ENCODE assay signal across 31 cellular contexts in the genomic region with DNA sequence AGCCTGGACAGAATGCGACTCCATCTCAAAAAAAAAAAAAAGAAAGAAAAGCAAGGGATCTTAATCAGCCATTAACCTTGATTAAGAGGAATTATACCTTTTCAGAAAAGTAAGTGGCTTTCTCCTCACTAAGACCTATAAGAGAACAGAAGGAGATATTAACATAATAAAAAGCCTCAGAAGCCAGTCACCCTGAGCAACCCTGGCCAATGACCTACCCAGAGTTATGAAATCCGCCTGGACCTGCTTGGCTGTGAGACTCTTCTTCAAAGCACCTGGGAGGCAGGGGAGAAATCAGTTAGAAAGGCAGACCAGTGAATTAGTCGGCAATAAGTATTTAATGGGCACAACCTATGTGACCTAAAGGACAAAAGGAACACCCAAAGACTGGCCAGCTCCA. TPM values are rescaled to one million over a fixed set of nuclear protein-coding genes. Genes with fewer than 3 reads are reported as not detected.
"Had no signal": no experiment of that assay in that cellular context is flagged by ENCODE, and none has a peak within 500 bp of the region (broad histone marks: within the 10 kb centered on the region; RNA-seq: fewer than 3 reads in every experiment).

No MANE protein-coding gene starts in this region.

- H3K27ac ChIP-seq: adrenal gland, body of pancreas, gastroesophageal sphincter, hepatocyte, skin epidermis, stomach, thyroid gland, upper lobe of right lung, VCaP had no signal

- H2AFZ ChIP-seq: hepatocyte had no signal

- H3K4me2 ChIP-seq: hepatocyte had no signal

- H3K27ac Mint-ChIP-seq: activated CD4-positive, alpha-beta T cell treated with anti-CD3 and anti-CD28 coated beads, Interleukin-2, amount 10 ng/mL, durations not matched to agents 7 days and 5 days; activated CD8-positive, alpha-beta T cell treated with anti-CD3 and anti-CD28 coated beads for 36 hours; memory B cell; stimulated activated naive B cell treated with anti-CD40 and anti-IgM and Interleukin-4, amounts not matched to agents 10 μg/mL and 1 μg/mL and 100 μg/mL, for 72 hours had no signal

- H3K27me3 Mint-ChIP-seq: activated CD4-positive, alpha-beta T cell treated with anti-CD3 and anti-CD28 coated beads, Interleukin-2, amount 10 ng/mL, durations not matched to agents 7 days and 5 days; activated CD8-positive, alpha-beta T cell treated with anti-CD3 and anti-CD28 coated beads for 36 hours; memory B cell; naive thymus-derived CD4-positive, alpha-beta T cell; stimulated activated naive B cell treated with anti-CD40 and anti-IgM and Interleukin-4, amounts not matched to agents 10 μg/mL and 1 μg/mL and 100 μg/mL, for 72 hours had no signal

- H3K4me3 Mint-ChIP-seq: activated CD4-positive, alpha-beta T cell treated with anti-CD3 and anti-CD28 coated beads, Interleukin-2, amount 10 ng/mL, durations not matched to agents 7 days and 5 days; activated CD8-positive, alpha-beta T cell treated with anti-CD3 and anti-CD28 coated beads for 36 hours; activated T-cell treated with anti-CD3 and anti-CD28 coated beads, Interleukin-2, amount 50 U/mL, for 72 hours; memory B cell; naive thymus-derived CD4-positive, alpha-beta T cell; stimulated activated naive B cell treated with anti-CD40 and anti-IgM and Interleukin-4, amounts not matched to agents 10 μg/mL and 1 μg/mL and 100 μg/mL, for 72 hours had no signal

- H3K9me3 ChIP-seq: adrenal gland, body of pancreas, gastroesophageal sphincter, stomach, thyroid gland, upper lobe of right lung had no signal

- H3K4me1 ChIP-seq: body of pancreas had no signal

- DNase-seq: activated CD4-positive, alpha-beta T cell treated with anti-CD3 and anti-CD28 coated beads for 1 hour; activated CD4-positive, alpha-beta T cell treated with anti-CD3 and anti-CD28 coated beads, Interleukin-2, amount 10 ng/mL, durations not matched to agents 7 days and 5 days; activated CD8-positive, alpha-beta T cell treated with anti-CD3 and anti-CD28 coated beads for 36 hours; activated naive CD4-positive, alpha-beta T cell; activated T-cell treated with anti-CD3 and anti-CD28 coated beads, Interleukin-2, amount 50 U/mL, for 72 hours; adrenal gland; aorta; body of pancreas; dermis blood vessel endothelial cell; effector memory CD4-positive, alpha-beta T cell; left cardiac atrium; midbrain; naive thymus-derived CD4-positive, alpha-beta T cell; stimulated activated CD4-positive, alpha-beta T cell treated with anti-CD3 and anti-CD28 coated beads, Interleukin-12 subunit alpha, Interleukin-12 subunit beta, amount 100 ng/mL, for 4 hours; stimulated activated CD4-positive, alpha-beta T cell treated with anti-CD3 and anti-CD28 coated beads, Interleukin-4, amount 100 ng/mL, for 24 hours; stimulated activated naive B cell treated with anti-CD40 and anti-IgM and Interleukin-4, amounts not matched to agents 10 μg/mL and 1 μg/mL and 100 μg/mL, for 72 hours; stomach; T-helper 9 cell; thyroid gland; upper lobe of right lung had no signal

- ATAC-seq: activated CD8-positive, alpha-beta T cell treated with anti-CD3 and anti-CD28 coated beads for 36 hours; activated naive CD4-positive, alpha-beta T cell treated with anti-CD3 and anti-CD28 coated beads, Interleukin-2, amount 50 U/mL, for 72 hours; activated T-cell treated with anti-CD3 and anti-CD28 coated beads, Interleukin-2, amount 50 U/mL, for 72 hours; body of pancreas; gastroesophageal sphincter; left cardiac atrium; naive thymus-derived CD4-positive, alpha-beta T cell; sciatic nerve; stimulated activated naive B cell treated with anti-CD40 and anti-IgM and Interleukin-4, amounts not matched to agents 10 μg/mL and 1 μg/mL and 100 μg/mL, for 72 hours; upper lobe of right lung had no signal

- H3K27me3 ChIP-seq: adrenal gland, body of pancreas, gastroesophageal sphincter, hepatocyte, stomach, thyroid gland, upper lobe of right lung had no signal

- H3K9me3 Mint-ChIP-seq: activated CD4-positive, alpha-beta T cell treated with anti-CD3 and anti-CD28 coated beads, Interleukin-2, amount 10 ng/mL, durations not matched to agents 7 days and 5 days; activated CD8-positive, alpha-beta T cell treated with anti-CD3 and anti-CD28 coated beads for 36 hours; activated naive CD4-positive, alpha-beta T cell treated with anti-CD3 and anti-CD28 coated beads, Interleukin-2, amount 50 U/mL, for 72 hours; activated T-cell treated with anti-CD3 and anti-CD28 coated beads, Interleukin-2, amount 50 U/mL, for 72 hours; memory B cell; naive thymus-derived CD4-positive, alpha-beta T cell; stimulated activated naive B cell treated with anti-CD40 and anti-IgM and Interleukin-4, amounts not matched to agents 10 μg/mL and 1 μg/mL and 100 μg/mL, for 72 hours had no signal

- H3K4me3 ChIP-seq: adrenal gland, body of pancreas, gastroesophageal sphincter, hepatocyte, skin epidermis, stomach, thyroid gland, upper lobe of right lung had no signal

RNA-seq across cellular contexts. Expression of a gene that starts 32.7 kb away (rescaled TPM):
- total RNA-seq: dermis blood vessel endothelial cell; endothelial cell of umbilical vein; fibroblast of villous mesenchyme; hepatocyte; left cardiac atrium; T-helper 1 cell treated with Interleukin-12 subunit alpha and Interleukin-12 subunit beta and Interleukin-4 antibody, amounts not matched to agents 30 ng/mL and 1 ng/mL, for 36 hours had no signal
- polyA plus RNA-seq: endothelial cell of umbilical vein, hepatocyte, keratinocyte had no signal
